In the genomic region with DNA sequence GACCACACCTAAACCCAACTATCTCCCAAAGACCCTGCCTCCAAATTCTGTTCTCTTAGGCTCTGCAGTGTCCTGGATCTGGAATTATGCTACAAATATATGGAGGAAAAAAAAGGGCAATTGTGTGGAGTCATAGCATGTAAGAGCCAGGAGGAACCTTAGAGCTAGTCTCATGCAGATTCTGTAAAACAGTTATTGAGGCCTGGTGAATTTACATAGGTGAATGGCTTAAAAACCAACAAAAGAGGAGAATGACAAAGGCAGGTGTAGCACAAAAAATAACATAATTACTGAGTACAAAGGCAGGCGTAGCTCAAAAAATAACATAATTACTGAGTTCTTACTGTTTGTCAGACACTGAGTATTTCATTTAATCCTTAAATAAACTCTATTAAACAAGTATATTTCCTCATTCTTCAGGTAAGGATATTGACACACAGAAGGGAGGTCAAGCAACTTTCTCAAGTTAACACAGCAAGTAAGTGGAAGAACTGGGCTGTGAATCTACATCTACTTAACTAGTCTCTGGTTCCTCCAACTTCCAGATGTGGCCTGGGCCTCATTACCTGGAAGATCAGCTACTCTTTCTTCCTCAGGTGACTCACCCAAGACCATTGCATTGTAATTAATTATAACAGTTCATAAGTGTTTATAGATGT, we compare ENCODE assay signal across 21 cellular contexts.
"Had no signal": no experiment of that assay in that cellular context is flagged by ENCODE, and none has a peak within 500 bp of the region (broad histone marks: within the 10 kb centered on the region; RNA-seq: fewer than 3 reads in every experiment).

No MANE protein-coding gene starts in this region.

- H3K9me3 Mint-ChIP-seq: stimulated activated memory B cell treated with anti-CD40 and anti-IgM and Interleukin-4, amounts not matched to agents 10 μg/mL and 1 μg/mL and 100 μg/mL, for 72 hours had no signal

- H3K4me1 Mint-ChIP-seq: activated CD4-positive, alpha-beta T cell treated with anti-CD3 and anti-CD28 coated beads for 36 hours; stimulated activated memory B cell treated with anti-CD40 and anti-IgM and Interleukin-4, amounts not matched to agents 10 μg/mL and 1 μg/mL and 100 μg/mL, for 72 hours had no signal

- H3K4me1 ChIP-seq: adrenal gland, sigmoid colon had no signal

- H3K9me3 ChIP-seq: adrenal gland, sigmoid colon, thoracic aorta had no signal

- H3K27me3 ChIP-seq: adrenal gland, sigmoid colon had no signal

- H3K27ac ChIP-seq: adrenal gland, sigmoid colon, thoracic aorta, WERI-Rb-1 had no signal

- H3K27ac Mint-ChIP-seq: activated CD4-positive, alpha-beta memory T cell treated with anti-CD3 and anti-CD28 coated beads for 36 hours; activated CD4-positive, alpha-beta T cell treated with anti-CD3 and anti-CD28 coated beads for 36 hours; activated naive CD4-positive, alpha-beta T cell treated with anti-CD3 and anti-CD28 coated beads, Interleukin-2, amount 50 U/mL, for 72 hours; activated T-helper 1 cell treated with anti-CD3 and anti-CD28 coated beads, Interleukin-12 subunit alpha, Interleukin-12 subunit beta, Interleukin-2, Interleukin-4 antibody, amounts not matched to agents 30 ng/mL and 10 ng/mL and 1 ng/mL, durations not matched to agents 14 hours and 24 hours and 36 hours; stimulated activated memory B cell treated with anti-CD40 and anti-IgM and Interleukin-4, amounts not matched to agents 10 μg/mL and 1 μg/mL and 100 μg/mL, for 72 hours had no signal

- H3K4me3 ChIP-seq: adrenal gland, lung, sigmoid colon, thoracic aorta had no signal

- ATAC-seq: activated CD4-positive, alpha-beta T cell treated with anti-CD3 and anti-CD28 coated beads for 36 hours; activated naive CD4-positive, alpha-beta T cell treated with anti-CD3 and anti-CD28 coated beads, Interleukin-2, amount 50 U/mL, for 72 hours; stimulated activated memory B cell treated with anti-CD40 and anti-IgM and Interleukin-4, amounts not matched to agents 10 μg/mL and 1 μg/mL and 100 μg/mL, for 72 hours had no signal

- H3K4me3 Mint-ChIP-seq: activated CD4-positive, alpha-beta memory T cell treated with anti-CD3 and anti-CD28 coated beads for 36 hours; activated CD4-positive, alpha-beta T cell treated with anti-CD3 and anti-CD28 coated beads for 36 hours; activated T-helper 1 cell treated with anti-CD3 and anti-CD28 coated beads, Interleukin-12 subunit alpha, Interleukin-12 subunit beta, Interleukin-2, Interleukin-4 antibody, amounts not matched to agents 30 ng/mL and 10 ng/mL and 1 ng/mL, durations not matched to agents 14 hours and 24 hours and 36 hours; stimulated activated memory B cell treated with anti-CD40 and anti-IgM and Interleukin-4, amounts not matched to agents 10 μg/mL and 1 μg/mL and 100 μg/mL, for 72 hours had no signal

- H3K36me3 Mint-ChIP-seq: activated CD4-positive, alpha-beta memory T cell treated with anti-CD3 and anti-CD28 coated beads for 36 hours; stimulated activated memory B cell treated with anti-CD40 and anti-IgM and Interleukin-4, amounts not matched to agents 10 μg/mL and 1 μg/mL and 100 μg/mL, for 72 hours had no signal

- DNase-seq: activated CD4-positive, alpha-beta memory T cell treated with anti-CD3 and anti-CD28 coated beads for 36 hours; activated CD4-positive, alpha-beta T cell treated with anti-CD3 and anti-CD28 coated beads for 36 hours; activated gamma-delta T cell treated with Interleukin-2 at 50 U/mL for 16 hours; activated T-cell treated with anti-CD3 and anti-CD28 coated beads for 4 hours; adrenal gland; cerebellar nuclear complex; cortex of kidney; effector CD4-positive, alpha-beta T cell; foreskin fibroblast; hippocampal formation; midbrain; occipital lobe; posterior cingulate gyrus; sigmoid colon; stimulated activated CD4-positive, alpha-beta T cell treated with anti-CD3 and anti-CD28 coated beads, Interleukin-4, amount 100 ng/mL, for 4 hours; WERI-Rb-1 had no signal

- H3K36me3 ChIP-seq: adrenal gland, sigmoid colon, thoracic aorta, WERI-Rb-1 had no signal

- H3K27me3 Mint-ChIP-seq: activated CD4-positive, alpha-beta memory T cell treated with anti-CD3 and anti-CD28 coated beads for 36 hours; activated CD4-positive, alpha-beta T cell treated with anti-CD3 and anti-CD28 coated beads for 36 hours; stimulated activated memory B cell treated with anti-CD40 and anti-IgM and Interleukin-4, amounts not matched to agents 10 μg/mL and 1 μg/mL and 100 μg/mL, for 72 hours had no signal
